In the genomic region with DNA sequence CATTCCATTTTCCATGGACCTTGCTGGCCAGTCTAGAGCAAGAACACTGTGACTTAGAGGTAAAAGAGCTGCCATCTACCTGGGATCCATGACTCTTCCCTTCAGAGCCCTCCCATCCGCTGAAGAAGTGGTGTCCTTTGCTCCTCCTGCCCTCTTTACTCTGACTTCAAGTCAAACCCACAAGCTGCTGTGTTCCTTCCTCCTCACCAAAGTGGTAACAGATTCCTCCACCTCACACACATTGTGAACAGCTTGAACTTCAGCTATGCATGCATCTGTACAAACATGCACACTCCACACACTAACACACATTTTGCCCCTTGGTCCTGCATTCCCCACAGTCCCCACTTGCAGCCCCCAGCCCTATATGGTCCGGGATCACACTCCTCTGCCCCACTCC, we compare ENCODE assay signal across 32 cellular contexts. TPM values are rescaled to one million over a fixed set of nuclear protein-coding genes. Genes with fewer than 3 reads are reported as not detected.
"Had no signal": no experiment of that assay in that cellular context is flagged by ENCODE, and none has a peak within 500 bp of the region (broad histone marks: within the 10 kb centered on the region; RNA-seq: fewer than 3 reads in every experiment).

No MANE protein-coding gene starts in this region.

- H3K4me1 ChIP-seq: colonic mucosa, esophagus squamous epithelium, gastrocnemius medialis, heart right ventricle, left ventricle myocardium inferior, lower lobe of right lung had no signal

- H3K9me3 Mint-ChIP-seq: dendritic cell treated with granulocyte-macrophage colony-stimulating factor and Interleukin-4, amounts not matched to agents 40 ng/mL and 50 ng/mL, for 4 days; effector memory CD8-positive, alpha-beta T cell had no signal

- H3K27ac Mint-ChIP-seq: dendritic cell treated with granulocyte-macrophage colony-stimulating factor and Interleukin-4, amounts not matched to agents 40 ng/mL and 50 ng/mL, for 4 days; effector memory CD8-positive, alpha-beta T cell; endodermal cell had no signal

- H3K27ac ChIP-seq: colonic mucosa, epithelial cell of prostate, esophagus squamous epithelium, gastrocnemius medialis, heart right ventricle, left ventricle myocardium inferior, lower lobe of right lung had no signal

- H3K27me3 ChIP-seq: colonic mucosa, gastrocnemius medialis had no signal

- H3K36me3 Mint-ChIP-seq: naive thymus-derived CD4-positive, alpha-beta T cell had no signal

- FAIRE-seq: endometrium, islet of Langerhans, keratinocyte had no signal

- H3K4me3 Mint-ChIP-seq: dendritic cell treated with granulocyte-macrophage colony-stimulating factor and Interleukin-4, amounts not matched to agents 40 ng/mL and 50 ng/mL, for 4 days; effector memory CD8-positive, alpha-beta T cell; endodermal cell; naive thymus-derived CD4-positive, alpha-beta T cell had no signal

- DNase-seq: colonic mucosa; cortex of kidney; effector CD8-positive, alpha-beta T cell; effector memory CD8-positive, alpha-beta T cell; endodermal cell; erythroblast; esophagus squamous epithelium; foreskin fibroblast; foreskin melanocyte; gastrocnemius medialis; glutamatergic neuron; head of caudate nucleus; heart right ventricle; hippocampal formation; left cardiac atrium; left ventricle myocardium inferior; lower lobe of right lung; mesenchymal stem cell; midbrain; naive thymus-derived CD4-positive, alpha-beta T cell had no signal

- H3K36me3 ChIP-seq: colonic mucosa, esophagus squamous epithelium, gastrocnemius medialis, heart right ventricle, left ventricle myocardium inferior, lower lobe of right lung had no signal

- ATAC-seq: effector memory CD8-positive, alpha-beta T cell; gastrocnemius medialis; heart right ventricle; left cardiac atrium; lower lobe of right lung; naive thymus-derived CD4-positive, alpha-beta T cell had no signal

- H3K9me3 ChIP-seq: colonic mucosa, esophagus squamous epithelium, gastrocnemius medialis, heart right ventricle, left ventricle myocardium inferior, lower lobe of right lung had no signal

- H3K4me3 ChIP-seq: colonic mucosa, esophagus squamous epithelium, gastrocnemius medialis, heart right ventricle, left ventricle myocardium inferior, lower lobe of right lung had no signal

RNA-seq across cellular contexts. Expression of gene IQCF5, which starts 1.0 kb away (rescaled TPM):
- total RNA-seq: colonic mucosa; dermis microvascular lymphatic vessel endothelial cell; endodermal cell; esophagus squamous epithelium; gastrocnemius medialis; glomerular endothelial cell; heart right ventricle; kidney epithelial cell; left cardiac atrium; left ventricle myocardium inferior; liver; lower lobe of right lung; lung microvascular endothelial cell; mononuclear cell; mucosa of gallbladder; naive thymus-derived CD4-positive, alpha-beta T cell had no signal

RNA-seq across cellular contexts. Expression of gene IQCF2, which starts 13.0 kb away (rescaled TPM):
- total RNA-seq: colonic mucosa; dermis microvascular lymphatic vessel endothelial cell; endodermal cell; esophagus squamous epithelium; gastrocnemius medialis; glomerular endothelial cell; heart right ventricle; kidney epithelial cell; left cardiac atrium; left ventricle myocardium inferior; liver; lower lobe of right lung; lung microvascular endothelial cell; mononuclear cell; mucosa of gallbladder; naive thymus-derived CD4-positive, alpha-beta T cell had no signal

RNA-seq across cellular contexts. Expression of gene IQCF1, which starts 28.7 kb away (rescaled TPM):
- total RNA-seq: colonic mucosa; dermis microvascular lymphatic vessel endothelial cell; esophagus squamous epithelium; gastrocnemius medialis; glomerular endothelial cell; heart right ventricle; kidney epithelial cell; left cardiac atrium; left ventricle myocardium inferior; liver; lower lobe of right lung; lung microvascular endothelial cell; mononuclear cell; mucosa of gallbladder; naive thymus-derived CD4-positive, alpha-beta T cell had no signal
